ENCODE assay signal across 8 cellular contexts in genomic region chr11:61336171-61336935, GRCh38. TPM values are rescaled to one million over a fixed set of nuclear protein-coding genes. Genes with fewer than 3 reads are reported as not detected.
DNase-seq lines count a peak whose midpoint lies in the region; ATAC-seq and TF ChIP-seq lines count a peak whose summit lies in the region.

No MANE protein-coding gene starts in this region.

- intact Hi-C loops in left colon (cut with DNase I, micrococcal nuclease) = loop anchor here (5.0 to 10.0 kb wide), 2 partner anchors 48 to 51 kb away; no protein-coding TSS in a partner anchor

- no peak overlapping the region for H3K4me3 ChIP-seq in choroid plexus epithelial cell (ENCODE audit: low read depth, low read length)

- ATAC-seq in GM18868 (IDR thresholded peaks at IDR 0.05; ENCODE audit: unreplicated experiment) = peak; percentile 51
- ATAC-seq in HG03442 (IDR thresholded peaks at IDR 0.05; ENCODE audit: unreplicated experiment) = peak; percentile 48
- ATAC-seq in left colon = peak; percentile 64

- in situ Hi-C loops in ACHN (cut with HindIII; ENCODE audit: low pct_ligation_motif_present, low pct_unique_long_range_greater_than_20kb, low sequenced_read_pairs) = no loop called here

- peak; percentile 99 for TF ChIP-seq CTCF in choroid plexus epithelial cell (conservative IDR thresholded peaks at IDR 0.05; ENCODE audit: low read depth, low read length)

- DNase-seq in ACHN (peak; percentile 76), NCI-H510A treated with DMSO at 0.1 percent for 48 hours (lab: John Stamatoyannopoulos, UW) (peak; percentile 86), choroid plexus epithelial cell (ENCODE audit: low read depth) (peak; percentile 87), left colon (peak; percentile 67 to 84)
- DNase-seq in activated CD4-positive, alpha-beta T cell treated with anti-CD3 and anti-CD28 coated beads for 48 hours = peak; percentile 87
- DNase-seq in stimulated activated CD4-positive, alpha-beta T cell treated with anti-CD3 and anti-CD28 coated beads, Interleukin-2, amount 100 ng/mL, for 4 hours (ENCODE audit: low read depth) = peak; percentile 70

RNA-seq across cellular contexts. Expression of gene TKFC, which starts 3.3 kb away (rescaled TPM):
- total RNA-seq in left colon = 10 to 100 TPM; 58.5 to 61.5 TPM

RNA-seq across cellular contexts. Expression of gene DDB1, which starts 3.4 kb away (rescaled TPM):
- 100 to 1,000 TPM; 138 to 149 TPM for total RNA-seq in left colon

RNA-seq across cellular contexts. Expression of gene CYB561A3, which starts 25.3 kb away (rescaled TPM):
- 10 to 100 TPM; 80.6 to 80.8 TPM for total RNA-seq in left colon

RNA-seq across cellular contexts. Expression of gene TMEM138, which starts 25.8 kb away (rescaled TPM):
- total RNA-seq in left colon = 10 to 100 TPM; 33.9 to 40.5 TPM

RNA-seq across cellular contexts. Expression of gene VWCE, which starts 41.2 kb away (rescaled TPM):
- total RNA-seq in left colon = under 1 TPM; 0.36 to 0.76 TPM
